Comparison of ENCODE assay signal across 1 cellular context in the genomic region with DNA sequence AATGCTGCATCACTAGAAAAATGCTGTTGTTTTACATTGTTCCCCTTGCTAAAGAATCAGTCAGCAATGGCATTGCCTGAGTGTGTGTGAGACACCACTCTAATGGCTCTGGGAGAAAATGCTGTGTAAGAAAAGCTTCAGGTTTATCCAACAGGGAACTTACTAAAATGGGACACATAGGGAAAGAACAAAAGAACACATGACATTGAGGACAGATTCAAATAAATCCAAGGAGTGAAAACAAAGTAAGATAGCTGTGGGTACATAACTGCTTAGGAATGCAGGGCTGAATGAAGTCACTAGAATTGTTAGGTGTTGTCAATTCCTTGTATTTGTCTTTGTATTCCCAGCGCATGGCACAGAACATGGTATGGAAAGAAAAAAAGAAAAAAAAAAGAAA.
TF ChIP-seq lines count a peak whose summit lies in the region.

No MANE protein-coding gene starts in this region.

TF ChIP-seq in WTC11, 78 proteins besides CTCF, POLR2A, EP300 and RAD21 (continued from another document):
- TF ChIP-seq, protein P1, sequence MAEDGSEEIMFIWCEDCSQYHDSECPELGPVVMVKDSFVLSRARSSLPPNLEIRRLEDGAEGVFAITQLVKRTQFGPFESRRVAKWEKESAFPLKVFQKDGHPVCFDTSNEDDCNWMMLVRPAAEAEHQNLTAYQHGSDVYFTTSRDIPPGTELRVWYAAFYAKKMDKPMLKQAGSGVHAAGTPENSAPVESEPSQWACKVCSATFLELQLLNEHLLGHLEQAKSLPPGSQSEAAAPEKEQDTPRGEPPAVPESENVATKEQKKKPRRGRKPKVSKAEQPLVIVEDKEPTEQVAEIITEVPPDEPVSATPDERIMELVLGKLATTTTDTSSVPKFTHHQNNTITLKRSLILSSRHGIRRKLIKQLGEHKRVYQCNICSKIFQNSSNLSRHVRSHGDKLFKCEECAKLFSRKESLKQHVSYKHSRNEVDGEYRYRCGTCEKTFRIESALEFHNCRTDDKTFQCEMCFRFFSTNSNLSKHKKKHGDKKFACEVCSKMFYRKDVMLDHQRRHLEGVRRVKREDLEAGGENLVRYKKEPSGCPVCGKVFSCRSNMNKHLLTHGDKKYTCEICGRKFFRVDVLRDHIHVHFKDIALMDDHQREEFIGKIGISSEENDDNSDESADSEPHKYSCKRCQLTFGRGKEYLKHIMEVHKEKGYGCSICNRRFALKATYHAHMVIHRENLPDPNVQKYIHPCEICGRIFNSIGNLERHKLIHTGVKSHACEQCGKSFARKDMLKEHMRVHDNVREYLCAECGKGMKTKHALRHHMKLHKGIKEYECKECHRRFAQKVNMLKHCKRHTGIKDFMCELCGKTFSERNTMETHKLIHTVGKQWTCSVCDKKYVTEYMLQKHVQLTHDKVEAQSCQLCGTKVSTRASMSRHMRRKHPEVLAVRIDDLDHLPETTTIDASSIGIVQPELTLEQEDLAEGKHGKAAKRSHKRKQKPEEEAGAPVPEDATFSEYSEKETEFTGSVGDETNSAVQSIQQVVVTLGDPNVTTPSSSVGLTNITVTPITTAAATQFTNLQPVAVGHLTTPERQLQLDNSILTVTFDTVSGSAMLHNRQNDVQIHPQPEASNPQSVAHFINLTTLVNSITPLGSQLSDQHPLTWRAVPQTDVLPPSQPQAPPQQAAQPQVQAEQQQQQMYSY (CRISPR knock-in tag; IDR thresholded peaks at IDR 0.05): no peak
- TF ChIP-seq NFATC4 (CRISPR knock-in tag; IDR thresholded peaks at IDR 0.05) (no peak), PRRX2 (CRISPR knock-in tag; IDR thresholded peaks at IDR 0.05) (no peak), IRF1 (CRISPR knock-in tag; IDR thresholded peaks at IDR 0.05) (no peak), ZNF423 (CRISPR knock-in tag; IDR thresholded peaks at IDR 0.05) (no peak), SP1 (CRISPR knock-in tag; conservative IDR thresholded peaks at IDR 0.05) (no peak), TP53 (CRISPR knock-in tag; IDR thresholded peaks at IDR 0.05) (no peak), IRF2 (CRISPR knock-in tag; IDR thresholded peaks at IDR 0.05; ENCODE audit: borderline replicate concordance, low read depth) (no peak), CDX4 (CRISPR knock-in tag; IDR thresholded peaks at IDR 0.05; ENCODE audit: borderline replicate concordance) (no peak), FOXK1 (CRISPR knock-in tag; IDR thresholded peaks at IDR 0.05) (no peak)
TF ChIP-seq in WTC11: peak in this region for 0.
